ENCODE assay signal across 9 cellular contexts in genomic region chr10:116947838-116948529, GRCh38. TPM values are rescaled to one million over a fixed set of nuclear protein-coding genes. Genes with fewer than 3 reads are reported as not detected.
DNase-seq lines count a peak whose midpoint lies in the region; ATAC-seq and TF ChIP-seq lines count a peak whose summit lies in the region.
"Had no signal": no experiment of that assay in that cellular context is flagged by ENCODE, and none has a peak within 500 bp of the region (broad histone marks: within the 10 kb centered on the region; RNA-seq: fewer than 3 reads in every experiment).

No MANE protein-coding gene starts in this region.

- H3K36me3 Mint-ChIP-seq in natural killer cell treated with Interleukin-12 subunit alpha and Interleukin-12 subunit beta and Interleukin-15 and Interleukin-18, amount 100 ng/mL, for 72 hours: no peaks in the 10 kb centered on the region
- H3K36me3 Mint-ChIP-seq in stimulated activated effector memory CD8-positive, alpha-beta T cell treated with anti-CD3 and anti-CD28 coated beads, Interleukin-12 subunit alpha, Interleukin-12 subunit beta, amount 100 ng/mL, for 72 hours: no peaks in the 10 kb centered on the region

- no peaks in the 10 kb centered on the region for H4K20me1 ChIP-seq in mammary epithelial cell (ENCODE audit: insufficient read depth, low read length)

- H3K27me3 ChIP-seq in HUES64 (ENCODE audit: insufficient read depth, low read length): no peaks in the 10 kb centered on the region
- no peaks in the 10 kb centered on the region for H3K27me3 ChIP-seq in mammary epithelial cell (ENCODE audit: insufficient read depth, low read length)
- no peaks in the 10 kb centered on the region for H3K27me3 ChIP-seq in right lobe of liver

- H3K4me2 ChIP-seq in mammary epithelial cell (ENCODE audit: insufficient read depth, low read depth, low read length): peak overlapping the region; percentile 56

- H3K9me3 ChIP-seq in HUES64 (ENCODE audit: insufficient read depth, low read depth, low read length) (no peaks in the 10 kb centered on the region), mammary epithelial cell (replicated peaks; ENCODE audit: insufficient read depth, low read length) (no peaks in the 10 kb centered on the region), right lobe of liver (no peaks in the 10 kb centered on the region)

- H3K9ac ChIP-seq in HUES64 (ENCODE audit: low read depth, low read length): peak overlapping the region; percentile 41; the same call in 1 of the 2 replicates
- no peak overlapping the region for H3K9ac ChIP-seq in mammary epithelial cell (ENCODE audit: insufficient read depth, low read length)

- DNase-seq in EH (ENCODE audit: low read depth) (peak; percentile 71), mammary epithelial cell (peak; percentile 12), right lobe of liver (no peak), NCI-H345 treated with DMSO at 0.1 percent for 48 hours (lab: John Stamatoyannopoulos, UW; ENCODE audit: unreplicated experiment) (no peak)
- DNase-seq in activated CD4-positive, alpha-beta T cell treated with anti-CD3 and anti-CD28 coated beads for 1 hour: no peak
- no peak for DNase-seq in natural killer cell treated with Interleukin-12 subunit alpha and Interleukin-12 subunit beta and Interleukin-15 and Interleukin-18, amount 100 ng/mL, for 72 hours (ENCODE audit: low spot score)
- DNase-seq in stimulated activated effector memory CD8-positive, alpha-beta T cell treated with anti-CD3 and anti-CD28 coated beads, Interleukin-12 subunit alpha, Interleukin-12 subunit beta, amount 100 ng/mL, for 72 hours (ENCODE audit: low spot score in 2 of 2): no peak
- DNase-seq: NCI-H1092 had no signal

- intact Hi-C loops in mammary epithelial cell (cut with micrococcal nuclease): loop anchor here (5.0 kb wide), 1 partner anchor 59 kb away; the partner anchor contains the start of gene SHTN1
- intact Hi-C loops in right lobe of liver (cut with DNase I): no loop called here

- H3K27me3 Mint-ChIP-seq in natural killer cell treated with Interleukin-12 subunit alpha and Interleukin-12 subunit beta and Interleukin-15 and Interleukin-18, amount 100 ng/mL, for 72 hours: no peaks in the 10 kb centered on the region

- H3K79me2 ChIP-seq in mammary epithelial cell (ENCODE audit: insufficient read depth, low read length): no peaks in the 10 kb centered on the region

- peaks cover 4% of the 10 kb centered on the region for H3K9me3 Mint-ChIP-seq in natural killer cell treated with Interleukin-12 subunit alpha and Interleukin-12 subunit beta and Interleukin-15 and Interleukin-18, amount 100 ng/mL, for 72 hours
- H3K9me3 Mint-ChIP-seq in stimulated activated effector memory CD8-positive, alpha-beta T cell treated with anti-CD3 and anti-CD28 coated beads, Interleukin-12 subunit alpha, Interleukin-12 subunit beta, amount 100 ng/mL, for 72 hours: no peaks in the 10 kb centered on the region

- TF ChIP-seq CTCF in mammary epithelial cell (conservative IDR thresholded peaks at IDR 0.05 in 1 of 2, IDR thresholded peaks at IDR 0.05 in 1 of 2; ENCODE audit: extremely low read depth in 1 of 2, insufficient read depth in 1 of 2, low read depth in 1 of 2, low read length in 2 of 2) (no peak), right lobe of liver (IDR thresholded peaks at IDR 0.05) (no peak)

- peaks cover 26% of the 10 kb centered on the region for H3K36me3 ChIP-seq in HUES64 (ENCODE audit: insufficient read depth, low read length)
- peaks cover 3% of the 10 kb centered on the region for H3K36me3 ChIP-seq in mammary epithelial cell (ENCODE audit: insufficient read depth, low read length)
- peaks cover 0 to 47% (median 12%) of the 10 kb centered on the region in 4 donors for H3K36me3 ChIP-seq in right lobe of liver

- WGBS in HUES64: 80% methylated on average over 1 of the region's 2 CpGs
- WGBS in mammary epithelial cell (ENCODE audit: low coverage, missing lambda C conversion rate): 62% methylated on average over 2 of the region's 2 CpGs
- 45% methylated on average over 2 of the region's 2 CpGs for WGBS in right lobe of liver (ENCODE audit: insufficient coverage, low coverage, low lambda C conversion rate, missing lambda C conversion rate)

- peak overlapping the region; percentile 10; the same call in 1 of the 2 replicates for H3K4me3 ChIP-seq in HUES64 (ENCODE audit: low read length)
- H3K4me3 ChIP-seq in mammary epithelial cell (replicated peaks in 1 of 3; ENCODE audit: insufficient read depth in 1 of 3, low read depth in 2 of 3, low read length in 3 of 3): no peak overlapping the region
- no peak overlapping the region for H3K4me3 ChIP-seq in right lobe of liver

- CTCF ChIA-PET in mammary epithelial cell (lab: Charles Lee; ENCODE audit: low non-redundant PET): no interaction called here

- BruUV-seq in mammary epithelial cell (replicated peaks; lab: Mats Ljungman, UMichigan): no TSS peak

- peaks cover 17% of the 10 kb centered on the region for H3K4me1 ChIP-seq in HUES64 (ENCODE audit: insufficient read depth, low read length)
- peaks cover 18% of the 10 kb centered on the region for H3K4me1 ChIP-seq in mammary epithelial cell (ENCODE audit: insufficient read depth, low read length)
- H3K4me1 ChIP-seq in right lobe of liver: no peaks in the 10 kb centered on the region

- ATAC-seq in right lobe of liver: peak; percentile 33 to 70 (median 44)
- no peak for ATAC-seq in natural killer cell treated with Interleukin-12 subunit alpha and Interleukin-12 subunit beta and Interleukin-15 and Interleukin-18, amount 100 ng/mL, for 72 hours
- no peak for ATAC-seq in stimulated activated effector memory CD8-positive, alpha-beta T cell treated with anti-CD3 and anti-CD28 coated beads, Interleukin-12 subunit alpha, Interleukin-12 subunit beta, amount 100 ng/mL, for 72 hours

- H2AFZ ChIP-seq in mammary epithelial cell (ENCODE audit: low read depth, low read length): no peak overlapping the region

- H3K4me1 Mint-ChIP-seq in natural killer cell treated with Interleukin-12 subunit alpha and Interleukin-12 subunit beta and Interleukin-15 and Interleukin-18, amount 100 ng/mL, for 72 hours (ENCODE audit: low read depth in 2 of 2): no peaks in the 10 kb centered on the region
- H3K4me1 Mint-ChIP-seq in stimulated activated effector memory CD8-positive, alpha-beta T cell treated with anti-CD3 and anti-CD28 coated beads, Interleukin-12 subunit alpha, Interleukin-12 subunit beta, amount 100 ng/mL, for 72 hours: no peaks in the 10 kb centered on the region

- TF ChIP-seq POLR2A in right lobe of liver (IDR thresholded peaks at IDR 0.05): no peak

- in situ Hi-C loops in mammary epithelial cell (cut with MboI; ENCODE audit: low sequenced_read_pairs in 2 of 2): no loop called here

- dilution Hi-C loops in mammary epithelial cell (cut with HindIII; ENCODE audit: low sequenced_read_pairs): loop anchor here (5.0 kb wide), 1 partner anchor 101 kb away; the partner anchor contains the start of gene ENO4

- no peak overlapping the region for H3K27ac Mint-ChIP-seq in natural killer cell treated with Interleukin-12 subunit alpha and Interleukin-12 subunit beta and Interleukin-15 and Interleukin-18, amount 100 ng/mL, for 72 hours
- H3K27ac Mint-ChIP-seq in stimulated activated effector memory CD8-positive, alpha-beta T cell treated with anti-CD3 and anti-CD28 coated beads, Interleukin-12 subunit alpha, Interleukin-12 subunit beta, amount 100 ng/mL, for 72 hours: no peak overlapping the region

- H3K4me3 Mint-ChIP-seq in natural killer cell treated with Interleukin-12 subunit alpha and Interleukin-12 subunit beta and Interleukin-15 and Interleukin-18, amount 100 ng/mL, for 72 hours: no peak overlapping the region
- H3K4me3 Mint-ChIP-seq in stimulated activated effector memory CD8-positive, alpha-beta T cell treated with anti-CD3 and anti-CD28 coated beads, Interleukin-12 subunit alpha, Interleukin-12 subunit beta, amount 100 ng/mL, for 72 hours: no peak overlapping the region

- H3K27ac ChIP-seq in HUES64 (ENCODE audit: low read depth, low read length) (peak overlapping the region; percentile 69), mammary epithelial cell (ENCODE audit: insufficient read depth, low read depth, low read length) (peak overlapping the region; percentile 16), right lobe of liver (no peak overlapping the region)

RNA-seq across cellular contexts. Expression of gene SHTN1, which starts 57.0 kb away (rescaled TPM):
- polyA plus RNA-seq in HUES64 (2013, experiment 1 of 2): 11.0 TPM
- 11.3 TPM for polyA plus RNA-seq in HUES64 (2013, experiment 2 of 2)
- total RNA-seq in mammary epithelial cell: 10 to 100 TPM in 1 of 2 donors, 1 to 10 TPM in 1; 6.0 to 27.8 TPM
- polyA plus RNA-seq in mammary epithelial cell: 5.6 TPM
- polyA minus RNA-seq in mammary epithelial cell: 16.7 TPM
- total RNA-seq in right lobe of liver: 10 to 100 TPM; 28.5 to 42.9 (median 31.7) TPM
- not detected for total RNA-seq in natural killer cell treated with Interleukin-12 subunit alpha and Interleukin-12 subunit beta and Interleukin-15 and Interleukin-18, amount 100 ng/mL, for 72 hours

Comparison
In these comparisons a context has a peak if more than half of its experiments do, and no peak if none do; other contexts are left out.
1. DNase-seq: peak in EH (single experiment) and mammary epithelial cell (single experiment); none in right lobe of liver (0 of 3), NCI-H345 treated with DMSO at 0.1 percent for 48 hours (single experiment), activated CD4-positive, alpha-beta T cell treated with anti-CD3 and anti-CD28 coated beads for 1 hour (single experiment), natural killer cell treated with Interleukin-12 subunit alpha and Interleukin-12 subunit beta and Interleukin-15 and Interleukin-18, amount 100 ng/mL, for 72 hours (single experiment) and stimulated activated effector memory CD8-positive, alpha-beta T cell treated with anti-CD3 and anti-CD28 coated beads, Interleukin-12 subunit alpha, Interleukin-12 subunit beta, amount 100 ng/mL, for 72 hours (0 of 2).
2. H3K27ac ChIP-seq: peak in HUES64 (single experiment) and mammary epithelial cell (single experiment); none in right lobe of liver (0 of 3).
3. ATAC-seq: peak in right lobe of liver (4 of 4); none in natural killer cell treated with Interleukin-12 subunit alpha and Interleukin-12 subunit beta and Interleukin-15 and Interleukin-18, amount 100 ng/mL, for 72 hours (0 of 2) and stimulated activated effector memory CD8-positive, alpha-beta T cell treated with anti-CD3 and anti-CD28 coated beads, Interleukin-12 subunit alpha, Interleukin-12 subunit beta, amount 100 ng/mL, for 72 hours (single experiment).
4. RNA of gene SHTN1, which starts 57.0 kb away (total RNA-seq): 28.5 to 42.9 TPM in right lobe of liver and 6.0 to 27.8 TPM in mammary epithelial cell; not detected in natural killer cell treated with Interleukin-12 subunit alpha and Interleukin-12 subunit beta and Interleukin-15 and Interleukin-18, amount 100 ng/mL, for 72 hours; every median in the first group is over 4 times any median in the second.